ENCODE assay signal across 1 cellular context in the genomic region with DNA sequence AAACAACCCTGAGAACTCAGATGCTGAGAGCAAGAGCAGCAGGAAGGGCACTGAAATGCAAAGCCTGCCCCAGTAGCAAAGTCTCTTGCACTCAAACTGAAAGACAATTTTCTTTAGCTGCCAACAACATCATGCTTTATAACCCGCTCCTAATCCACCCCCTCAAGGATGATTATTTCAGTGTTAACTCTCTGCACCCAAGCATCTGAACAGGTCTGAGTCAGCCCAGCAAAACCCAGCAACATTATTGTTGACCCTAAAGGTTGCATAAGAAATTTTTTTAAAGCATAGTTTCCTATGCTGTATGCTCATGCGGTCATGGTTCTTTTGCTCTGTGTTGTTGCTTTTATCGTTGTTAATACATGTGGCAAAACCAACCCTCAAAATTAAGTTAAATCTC.
TF ChIP-seq lines count a peak whose summit lies in the region.

No MANE protein-coding gene starts in this region.

TF ChIP-seq in GM23338, 12 proteins besides CTCF, POLR2A, EP300 and RAD21 (continued from another document):
- TF ChIP-seq ZNF462 (CRISPR knock-in tag; IDR thresholded peaks at IDR 0.05) (no peak), JUNB (IDR thresholded peaks at IDR 0.05; ENCODE audit: unreplicated experiment) (no peak), ZNF331 (CRISPR knock-in tag; IDR thresholded peaks at IDR 0.05; ENCODE audit: low read depth) (no peak), ZNF114 (CRISPR knock-in tag; IDR thresholded peaks at IDR 0.05) (no peak), CREB1 (CRISPR knock-in tag; IDR thresholded peaks at IDR 0.05; ENCODE audit: low read depth) (no peak), STAT1 (IDR thresholded peaks at IDR 0.05; ENCODE audit: unreplicated experiment) (no peak)
- TF ChIP-seq, protein P1, sequence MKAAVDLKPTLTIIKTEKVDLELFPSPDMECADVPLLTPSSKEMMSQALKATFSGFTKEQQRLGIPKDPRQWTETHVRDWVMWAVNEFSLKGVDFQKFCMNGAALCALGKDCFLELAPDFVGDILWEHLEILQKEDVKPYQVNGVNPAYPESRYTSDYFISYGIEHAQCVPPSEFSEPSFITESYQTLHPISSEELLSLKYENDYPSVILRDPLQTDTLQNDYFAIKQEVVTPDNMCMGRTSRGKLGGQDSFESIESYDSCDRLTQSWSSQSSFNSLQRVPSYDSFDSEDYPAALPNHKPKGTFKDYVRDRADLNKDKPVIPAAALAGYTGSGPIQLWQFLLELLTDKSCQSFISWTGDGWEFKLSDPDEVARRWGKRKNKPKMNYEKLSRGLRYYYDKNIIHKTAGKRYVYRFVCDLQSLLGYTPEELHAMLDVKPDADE (IDR thresholded peaks at IDR 0.05), result no peak
- TF ChIP-seq, protein P2, sequence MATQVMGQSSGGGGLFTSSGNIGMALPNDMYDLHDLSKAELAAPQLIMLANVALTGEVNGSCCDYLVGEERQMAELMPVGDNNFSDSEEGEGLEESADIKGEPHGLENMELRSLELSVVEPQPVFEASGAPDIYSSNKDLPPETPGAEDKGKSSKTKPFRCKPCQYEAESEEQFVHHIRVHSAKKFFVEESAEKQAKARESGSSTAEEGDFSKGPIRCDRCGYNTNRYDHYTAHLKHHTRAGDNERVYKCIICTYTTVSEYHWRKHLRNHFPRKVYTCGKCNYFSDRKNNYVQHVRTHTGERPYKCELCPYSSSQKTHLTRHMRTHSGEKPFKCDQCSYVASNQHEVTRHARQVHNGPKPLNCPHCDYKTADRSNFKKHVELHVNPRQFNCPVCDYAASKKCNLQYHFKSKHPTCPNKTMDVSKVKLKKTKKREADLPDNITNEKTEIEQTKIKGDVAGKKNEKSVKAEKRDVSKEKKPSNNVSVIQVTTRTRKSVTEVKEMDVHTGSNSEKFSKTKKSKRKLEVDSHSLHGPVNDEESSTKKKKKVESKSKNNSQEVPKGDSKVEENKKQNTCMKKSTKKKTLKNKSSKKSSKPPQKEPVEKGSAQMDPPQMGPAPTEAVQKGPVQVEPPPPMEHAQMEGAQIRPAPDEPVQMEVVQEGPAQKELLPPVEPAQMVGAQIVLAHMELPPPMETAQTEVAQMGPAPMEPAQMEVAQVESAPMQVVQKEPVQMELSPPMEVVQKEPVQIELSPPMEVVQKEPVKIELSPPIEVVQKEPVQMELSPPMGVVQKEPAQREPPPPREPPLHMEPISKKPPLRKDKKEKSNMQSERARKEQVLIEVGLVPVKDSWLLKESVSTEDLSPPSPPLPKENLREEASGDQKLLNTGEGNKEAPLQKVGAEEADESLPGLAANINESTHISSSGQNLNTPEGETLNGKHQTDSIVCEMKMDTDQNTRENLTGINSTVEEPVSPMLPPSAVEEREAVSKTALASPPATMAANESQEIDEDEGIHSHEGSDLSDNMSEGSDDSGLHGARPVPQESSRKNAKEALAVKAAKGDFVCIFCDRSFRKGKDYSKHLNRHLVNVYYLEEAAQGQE (IDR thresholded peaks at IDR 0.05; ENCODE audit: unreplicated experiment), result no peak
